Comparison of ENCODE assay signal across 9 cellular contexts in genomic region chr1:187264995-187265602, GRCh38.
A peak's percentile ranks its signal among the peaks of the same experiment; 100 is the strongest.
DNase-seq lines count a peak whose midpoint lies in the region; ATAC-seq and TF ChIP-seq lines count a peak whose summit lies in the region.
"Had no signal": no experiment of that assay in that cellular context is flagged by ENCODE, and none has a peak within 500 bp of the region (broad histone marks: within the 10 kb centered on the region; RNA-seq: fewer than 3 reads in every experiment).

No MANE protein-coding gene starts in this region.

- no peaks in the 10 kb centered on the region for H3K36me3 ChIP-seq in CD8-positive, alpha-beta memory T cell (ENCODE audit: insufficient read depth, low read length)

- peak; percentile 19 for TF ChIP-seq CTCF in GM13977 (IDR thresholded peaks at IDR 0.05; ENCODE audit: extremely low read depth, insufficient read depth, missing control alignments)

- no peaks in the 10 kb centered on the region for H3K4me1 Mint-ChIP-seq in CD8-positive, alpha-beta memory T cell
- H3K4me1 Mint-ChIP-seq in activated CD8-positive, alpha-beta memory T cell treated with anti-CD3 and anti-CD28 coated beads, Interleukin-2, amount 10 ng/mL, durations not matched to agents 7 days and 5 days = no peaks in the 10 kb centered on the region
- H3K4me1 Mint-ChIP-seq: naive B cell had no signal

- POLR2A ChIA-PET in CD8-positive, alpha-beta memory T cell (lab: Charles Lee) = no interaction called here

- H3K27me3 ChIP-seq in CD8-positive, alpha-beta memory T cell (ENCODE audit: insufficient read depth, low read length, poor library complexity, severe bottlenecking) = no peaks in the 10 kb centered on the region

- no peaks in the 10 kb centered on the region for H3K36me3 Mint-ChIP-seq in CD8-positive, alpha-beta memory T cell
- no peaks in the 10 kb centered on the region for H3K36me3 Mint-ChIP-seq in activated CD8-positive, alpha-beta memory T cell treated with anti-CD3 and anti-CD28 coated beads, Interleukin-2, amount 10 ng/mL, durations not matched to agents 7 days and 5 days
- H3K36me3 Mint-ChIP-seq: naive B cell had no signal

- H3K4me1 ChIP-seq in CD8-positive, alpha-beta memory T cell (ENCODE audit: insufficient read depth, low read length) = no peaks in the 10 kb centered on the region

- no peak overlapping the region for H3K27ac Mint-ChIP-seq in CD8-positive, alpha-beta memory T cell
- no peak overlapping the region for H3K27ac Mint-ChIP-seq in activated CD8-positive, alpha-beta memory T cell treated with anti-CD3 and anti-CD28 coated beads, Interleukin-2, amount 10 ng/mL, durations not matched to agents 7 days and 5 days
- H3K27ac Mint-ChIP-seq: naive B cell had no signal

- peaks cover 0 to 10% (median 7%) of the 10 kb centered on the region in 5 donors for H3K9me3 Mint-ChIP-seq in CD8-positive, alpha-beta memory T cell
- H3K9me3 Mint-ChIP-seq in activated CD8-positive, alpha-beta memory T cell treated with anti-CD3 and anti-CD28 coated beads, Interleukin-2, amount 10 ng/mL, durations not matched to agents 7 days and 5 days (ENCODE audit: low read depth) = no peaks in the 10 kb centered on the region
- H3K9me3 Mint-ChIP-seq: naive B cell had no signal

- in situ Hi-C loops in GM13977 (cut with MboI; ENCODE audit: low pct_unique_long_range_greater_than_20kb, low sequenced_read_pairs, unreplicated experiment) = no loop called here

- DNase-seq in GM13977 (ENCODE audit: low spot score) (no peak), NCI-H1417 treated with DMSO at 0.1 percent for 48 hours (lab: John Stamatoyannopoulos, UW) (peak; percentile 53), glomerular visceral epithelial cell (ENCODE audit: extremely low spot score) (peak; percentile 69)
- no peak for DNase-seq in CD8-positive, alpha-beta memory T cell
- DNase-seq in activated CD8-positive, alpha-beta memory T cell treated with anti-CD3 and anti-CD28 coated beads, Interleukin-2, amount 10 ng/mL, durations not matched to agents 7 days and 5 days = no peak
- no peak for DNase-seq in stimulated activated CD4-positive, alpha-beta T cell treated with anti-CD3 and anti-CD28 coated beads, Interleukin-1b, Interleukin-23, amount 100 ng/mL, for 48 hours
- DNase-seq: naive B cell had no signal

- CTCF ChIA-PET in CD8-positive, alpha-beta memory T cell (lab: Charles Lee) = no interaction called here
- CTCF ChIA-PET in activated CD8-positive, alpha-beta memory T cell treated with anti-CD3 and anti-CD28 coated beads, Interleukin-2, amount 10 ng/mL, durations not matched to agents 7 days and 5 days (lab: Charles Lee) = no interaction called here

- H3K4me3 ChIP-seq in CD8-positive, alpha-beta memory T cell (ENCODE audit: low read length) = no peak overlapping the region

- ATAC-seq in SK-N-SH treated with all-trans-retinoic acid at 6 μM for 48 hours (peak; percentile 96), GM21576 (IDR thresholded peaks at IDR 0.05; ENCODE audit: unreplicated experiment) (no peak)
- no peak for ATAC-seq in activated CD8-positive, alpha-beta memory T cell treated with anti-CD3 and anti-CD28 coated beads, Interleukin-2, amount 10 ng/mL, durations not matched to agents 7 days and 5 days

- H3K27ac ChIP-seq in CD8-positive, alpha-beta memory T cell (ENCODE audit: low read depth, low read length) = no peak overlapping the region

- H3K9me3 ChIP-seq in CD8-positive, alpha-beta memory T cell (ENCODE audit: low read length) = no peaks in the 10 kb centered on the region

- H3K4me3 Mint-ChIP-seq in CD8-positive, alpha-beta memory T cell = no peak overlapping the region
- H3K4me3 Mint-ChIP-seq in activated CD8-positive, alpha-beta memory T cell treated with anti-CD3 and anti-CD28 coated beads, Interleukin-2, amount 10 ng/mL, durations not matched to agents 7 days and 5 days = no peak overlapping the region
- H3K4me3 Mint-ChIP-seq: naive B cell had no signal

- H3K27me3 Mint-ChIP-seq in CD8-positive, alpha-beta memory T cell = no peaks in the 10 kb centered on the region
- no peaks in the 10 kb centered on the region for H3K27me3 Mint-ChIP-seq in activated CD8-positive, alpha-beta memory T cell treated with anti-CD3 and anti-CD28 coated beads, Interleukin-2, amount 10 ng/mL, durations not matched to agents 7 days and 5 days
- H3K27me3 Mint-ChIP-seq: naive B cell had no signal

TF ChIP-seq in SK-N-SH treated with all-trans-retinoic acid at 6 μM for 48 hours, 23 proteins besides CTCF, POLR2A, EP300 and RAD21 (continues in another document):
- TF ChIP-seq SNAI2 (CRISPR knock-in tag; IDR thresholded peaks at IDR 0.05) (no peak), TCF4 (CRISPR knock-in tag; IDR thresholded peaks at IDR 0.05; ENCODE audit: borderline replicate concordance) (no peak), ZNF70 (CRISPR knock-in tag; IDR thresholded peaks at IDR 0.05) (no peak), RARB (CRISPR knock-in tag; IDR thresholded peaks at IDR 0.05) (no peak), ESRRG (CRISPR knock-in tag; IDR thresholded peaks at IDR 0.05) (no peak), CREB5 (CRISPR knock-in tag; IDR thresholded peaks at IDR 0.05; ENCODE audit: low read depth) (no peak), ZNF565 (CRISPR knock-in tag; conservative IDR thresholded peaks at IDR 0.05; ENCODE audit: low read depth) (no peak), OSR1 (CRISPR knock-in tag; IDR thresholded peaks at IDR 0.05) (no peak), ZFP30 (CRISPR knock-in tag; IDR thresholded peaks at IDR 0.05) (no peak), CSRNP3 (CRISPR knock-in tag; IDR thresholded peaks at IDR 0.05) (no peak), CSDC2 (CRISPR knock-in tag; IDR thresholded peaks at IDR 0.05) (no peak), ARNTL (CRISPR knock-in tag; IDR thresholded peaks at IDR 0.05; ENCODE audit: borderline replicate concordance, low read depth) (no peak), ZFP3 (CRISPR knock-in tag; IDR thresholded peaks at IDR 0.05) (no peak), PPARA (CRISPR knock-in tag; IDR thresholded peaks at IDR 0.05; ENCODE audit: borderline replicate concordance) (no peak), PATZ1 (CRISPR knock-in tag; IDR thresholded peaks at IDR 0.05; ENCODE audit: borderline replicate concordance) (no peak)

Comparison
In these comparisons a context has a peak if more than half of its experiments do, and no peak if none do; other contexts are left out.
1. DNase-seq: peak in NCI-H1417 treated with DMSO at 0.1 percent for 48 hours (single experiment) and glomerular visceral epithelial cell (single experiment); none in GM13977 (single experiment), CD8-positive, alpha-beta memory T cell (0 of 5), activated CD8-positive, alpha-beta memory T cell treated with anti-CD3 and anti-CD28 coated beads, Interleukin-2, amount 10 ng/mL, durations not matched to agents 7 days and 5 days (single experiment) and stimulated activated CD4-positive, alpha-beta T cell treated with anti-CD3 and anti-CD28 coated beads, Interleukin-1b, Interleukin-23, amount 100 ng/mL, for 48 hours (single experiment).